ENCODE assay signal across 21 cellular contexts in genomic region chr22:24467340-24467739, GRCh38. TPM values are rescaled to one million over a fixed set of nuclear protein-coding genes. Genes with fewer than 3 reads are reported as not detected.
DNase-seq lines count a peak whose midpoint lies in the region; ATAC-seq and TF ChIP-seq lines count a peak whose summit lies in the region.
"Had no signal": no experiment of that assay in that cellular context is flagged by ENCODE, and none has a peak within 500 bp of the region (broad histone marks: within the 10 kb centered on the region; RNA-seq: fewer than 3 reads in every experiment).

No MANE protein-coding gene starts in this region.

- H3K36me3 Mint-ChIP-seq in WTC11, result no peaks in the 10 kb centered on the region
- H3K36me3 Mint-ChIP-seq: activated CD8-positive, alpha-beta memory T cell treated with anti-CD3 and anti-CD28 coated beads, Interleukin-2, amount 10 ng/mL, durations not matched to agents 7 days and 5 days had no signal

- H3K36me3 ChIP-seq in cardiac muscle cell (no peaks in the 10 kb centered on the region), right lobe of liver (peaks cover 0 to 9% (median 0%) of the 10 kb centered on the region in 4 donors), thyroid gland (no peaks in the 10 kb centered on the region), PC-3 (ENCODE audit: low read depth, low read length) (no peaks in the 10 kb centered on the region)
- H3K36me3 ChIP-seq: ascending aorta had no signal

- intact Hi-C loops in Right ventricle myocardium inferior (cut with DNase I) (loop anchor here (5.0 kb wide), 1 partner anchor 35 kb away; no protein-coding TSS in a partner anchor), right lobe of liver (cut with DNase I) (no loop called here), thyroid gland (cut with DNase I) (no loop called here), PC-3 (cut with micrococcal nuclease) (no loop called here)

- H3K9ac ChIP-seq in PC-3 (ENCODE audit: low read length), result no peak overlapping the region

- DNase-seq in cardiac muscle cell (ENCODE audit: low read depth in 1 of 2, low spot score in 1 of 2), result no peak
- DNase-seq in Right ventricle myocardium inferior (ENCODE audit: missing footprints), result no peak
- DNase-seq in WTC11 (ENCODE audit: low spot score), result no peak
- no peak for DNase-seq in right lobe of liver
- no peak for DNase-seq in thyroid gland
- DNase-seq in PC-3, result no peak
- DNase-seq in NCI-H2029 treated with DMSO at 0.1 percent for 48 hours (lab: John Stamatoyannopoulos, UW), result no peak
- DNase-seq: activated CD4-positive, alpha-beta T cell treated with anti-CD3 and anti-CD28 coated beads for 1 hour; activated CD8-positive, alpha-beta memory T cell treated with anti-CD3 and anti-CD28 coated beads, Interleukin-2, amount 10 ng/mL, durations not matched to agents 7 days and 5 days; activated effector memory CD4-positive, alpha-beta T cell treated with anti-CD3 and anti-CD28 coated beads, Interleukin-2, amount 50 U/mL, for 16 hours; CD4-positive, alpha-beta T cell; cortex of kidney; DND-41; NCI-H1417; stimulated activated CD4-positive, alpha-beta T cell treated with anti-CD3 and anti-CD28 coated beads, Interleukin-12 subunit alpha, Interleukin-12 subunit beta, amount 100 ng/mL, for 4 hours; stimulated activated naive CD4-positive, alpha-beta T cell; T-helper 17 cell had no signal

- no peak overlapping the region for H2AFZ ChIP-seq in PC-3 (ENCODE audit: low read length)

- no peaks in the 10 kb centered on the region for H4K20me1 ChIP-seq in PC-3 (ENCODE audit: low read length)

- no peaks in the 10 kb centered on the region for H3F3A ChIP-seq in PC-3 (ENCODE audit: low read length, unreplicated experiment)

- POLR2A ChIA-PET in WTC11 (lab: Charles Lee) (interaction anchor here (0.6 kb wide), 1 partner anchor 323 kb away, joined by 3 read pairs; no protein-coding TSS in a partner anchor), PC-3 (lab: Charles Lee; ENCODE audit: unreplicated experiment) (no interaction called here)

- BruUV-seq in PC-3 (replicated peaks; lab: Mats Ljungman, UMichigan), result no TSS peak

- CTCF ChIA-PET in WTC11 (lab: Charles Lee) (interaction anchor here (1.0 to 2.3 kb wide), 2 partner anchors 36 to 46 kb away, joined by 5 to 9 read pairs; no protein-coding TSS in a partner anchor), PC-3 (lab: Charles Lee) (no interaction called here)

- WGBS in right lobe of liver (ENCODE audit: insufficient coverage, low coverage, low lambda C conversion rate, missing lambda C conversion rate), result 44% methylated on average over 2 of the region's 2 CpGs
- WGBS in thyroid gland, 2 donors, result 68 to 85% methylated on average over 2 of the region's 2 CpGs

- H3K4me3 ChIP-seq in cardiac muscle cell (no peak overlapping the region), right lobe of liver (no peak overlapping the region), thyroid gland (replicated peaks in 1 of 3) (no peak overlapping the region), PC-3 (ENCODE audit: low read length) (no peak overlapping the region)
- H3K4me3 ChIP-seq: ascending aorta had no signal

- no peak overlapping the region for H3K4me3 Mint-ChIP-seq in WTC11
- H3K4me3 Mint-ChIP-seq: activated CD8-positive, alpha-beta memory T cell treated with anti-CD3 and anti-CD28 coated beads, Interleukin-2, amount 10 ng/mL, durations not matched to agents 7 days and 5 days; CD4-positive, alpha-beta T cell; T-helper 17 cell had no signal

- no peak for ATAC-seq in Right ventricle myocardium inferior
- no peak for ATAC-seq in WTC11
- ATAC-seq in right lobe of liver, result peak in 3 of 4 donors; percentile 7 to 24 (median 9)
- ATAC-seq in HG03521 (IDR thresholded peaks at IDR 0.05; ENCODE audit: unreplicated experiment), result no peak
- no peak for ATAC-seq in PC-3
- ATAC-seq: activated CD8-positive, alpha-beta memory T cell treated with anti-CD3 and anti-CD28 coated beads, Interleukin-2, amount 10 ng/mL, durations not matched to agents 7 days and 5 days; T-helper 17 cell had no signal

- H3K27me3 Mint-ChIP-seq in WTC11 (ENCODE audit: low read depth), result no peaks in the 10 kb centered on the region
- H3K27me3 Mint-ChIP-seq: activated CD8-positive, alpha-beta memory T cell treated with anti-CD3 and anti-CD28 coated beads, Interleukin-2, amount 10 ng/mL, durations not matched to agents 7 days and 5 days; CD4-positive, alpha-beta T cell; T-helper 17 cell had no signal

- H3K4me1 Mint-ChIP-seq in WTC11, result peaks cover 13% of the 10 kb centered on the region

- H3K9me2 ChIP-seq in PC-3 (replicated peaks; ENCODE audit: low read length), result no peaks in the 10 kb centered on the region

- H3K9me3 Mint-ChIP-seq in WTC11, result no peaks in the 10 kb centered on the region
- H3K9me3 Mint-ChIP-seq: CD4-positive, alpha-beta T cell had no signal

- H3K27ac ChIP-seq in cardiac muscle cell, result peak overlapping the region; percentile 97
- H3K27ac ChIP-seq in right lobe of liver, result peak overlapping the region; percentile 37 to 44 (median 42)
- peak overlapping the region; percentile 26 to 81 (median 69) for H3K27ac ChIP-seq in thyroid gland
- no peak overlapping the region for H3K27ac ChIP-seq in PC-3 (ENCODE audit: low read length)

- H3K27ac Mint-ChIP-seq in WTC11, result peak overlapping the region; percentile 14; the same call in 1 of the 2 replicates
- H3K27ac Mint-ChIP-seq: activated CD8-positive, alpha-beta memory T cell treated with anti-CD3 and anti-CD28 coated beads, Interleukin-2, amount 10 ng/mL, durations not matched to agents 7 days and 5 days; CD4-positive, alpha-beta T cell; T-helper 17 cell had no signal

- H3K4me1 ChIP-seq in cardiac muscle cell (ENCODE audit: low read depth) (peaks cover 25% of the 10 kb centered on the region), right lobe of liver (peaks cover 0 to 6% (median 0%) of the 10 kb centered on the region in 4 donors), thyroid gland (peaks cover 19 to 41% of the 10 kb centered on the region in 2 donors), PC-3 (ENCODE audit: insufficient read depth, low read length) (no peaks in the 10 kb centered on the region)

- no peaks in the 10 kb centered on the region for H3K27me3 ChIP-seq in cardiac muscle cell
- H3K27me3 ChIP-seq in right lobe of liver, result no peaks in the 10 kb centered on the region
- no peaks in the 10 kb centered on the region for H3K27me3 ChIP-seq in thyroid gland
- H3K27me3 ChIP-seq in PC-3 (ENCODE audit: low read length), result no peaks in the 10 kb centered on the region
- H3K27me3 ChIP-seq: ascending aorta had no signal

- no peak overlapping the region for H3K4me2 ChIP-seq in PC-3 (ENCODE audit: low read length)

- no peak for TF ChIP-seq POLR2A in right lobe of liver (IDR thresholded peaks at IDR 0.05)
- TF ChIP-seq POLR2A in thyroid gland (IDR thresholded peaks at IDR 0.05), result no peak

- TF ChIP-seq CTCF in cardiac muscle cell (IDR thresholded peaks at IDR 0.05; ENCODE audit: low read depth, low read length) (no peak), WTC11 (IDR thresholded peaks at IDR 0.05) (no peak), right lobe of liver (IDR thresholded peaks at IDR 0.05) (no peak), thyroid gland (IDR thresholded peaks at IDR 0.05) (no peak), PC-3 (conservative IDR thresholded peaks at IDR 0.05; ENCODE audit: low read depth, low read length) (no peak)

- H3K9me3 ChIP-seq in cardiac muscle cell (ENCODE audit: low read depth) (no peaks in the 10 kb centered on the region), right lobe of liver (no peaks in the 10 kb centered on the region), thyroid gland (no peaks in the 10 kb centered on the region), PC-3 (ENCODE audit: low read length) (no peaks in the 10 kb centered on the region)
- H3K9me3 ChIP-seq: ascending aorta had no signal

- H3K79me2 ChIP-seq in PC-3 (ENCODE audit: low read length), result no peaks in the 10 kb centered on the region

TF ChIP-seq in WTC11, 78 proteins besides CTCF, POLR2A, EP300 and RAD21 (continues in another document):
- TF ChIP-seq TEAD4 (CRISPR knock-in tag; IDR thresholded peaks at IDR 0.05) (no peak), HMGA2 (CRISPR knock-in tag; IDR thresholded peaks at IDR 0.05) (no peak), IRF2 (CRISPR knock-in tag; IDR thresholded peaks at IDR 0.05; ENCODE audit: borderline replicate concordance, low read depth) (no peak), SOX15 (CRISPR knock-in tag; IDR thresholded peaks at IDR 0.05) (no peak), TEAD1 (CRISPR knock-in tag; IDR thresholded peaks at IDR 0.05) (no peak), MXD4 (CRISPR knock-in tag; IDR thresholded peaks at IDR 0.05; ENCODE audit: borderline replicate concordance) (no peak), ZNF232 (CRISPR knock-in tag; IDR thresholded peaks at IDR 0.05) (no peak), NR1H2 (CRISPR knock-in tag; IDR thresholded peaks at IDR 0.05) (no peak)
- TF ChIP-seq, protein P1, sequence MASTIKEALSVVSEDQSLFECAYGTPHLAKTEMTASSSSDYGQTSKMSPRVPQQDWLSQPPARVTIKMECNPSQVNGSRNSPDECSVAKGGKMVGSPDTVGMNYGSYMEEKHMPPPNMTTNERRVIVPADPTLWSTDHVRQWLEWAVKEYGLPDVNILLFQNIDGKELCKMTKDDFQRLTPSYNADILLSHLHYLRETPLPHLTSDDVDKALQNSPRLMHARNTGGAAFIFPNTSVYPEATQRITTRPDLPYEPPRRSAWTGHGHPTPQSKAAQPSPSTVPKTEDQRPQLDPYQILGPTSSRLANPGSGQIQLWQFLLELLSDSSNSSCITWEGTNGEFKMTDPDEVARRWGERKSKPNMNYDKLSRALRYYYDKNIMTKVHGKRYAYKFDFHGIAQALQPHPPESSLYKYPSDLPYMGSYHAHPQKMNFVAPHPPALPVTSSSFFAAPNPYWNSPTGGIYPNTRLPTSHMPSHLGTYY (CRISPR knock-in tag; IDR thresholded peaks at IDR 0.05), result no peak
- TF ChIP-seq, protein P2, sequence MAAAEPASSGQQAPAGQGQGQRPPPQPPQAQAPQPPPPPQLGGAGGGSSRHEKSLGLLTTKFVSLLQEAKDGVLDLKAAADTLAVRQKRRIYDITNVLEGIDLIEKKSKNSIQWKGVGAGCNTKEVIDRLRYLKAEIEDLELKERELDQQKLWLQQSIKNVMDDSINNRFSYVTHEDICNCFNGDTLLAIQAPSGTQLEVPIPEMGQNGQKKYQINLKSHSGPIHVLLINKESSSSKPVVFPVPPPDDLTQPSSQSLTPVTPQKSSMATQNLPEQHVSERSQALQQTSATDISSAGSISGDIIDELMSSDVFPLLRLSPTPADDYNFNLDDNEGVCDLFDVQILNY (CRISPR knock-in tag; IDR thresholded peaks at IDR 0.05), result no peak

RNA-seq across cellular contexts. Expression of gene UPB1, which starts 27.8 kb away (rescaled TPM):
- total RNA-seq in cardiac muscle cell (0.99 and 1.6 TPM in 2 replicates), Right ventricle myocardium inferior (1.3 TPM), WTC11 (2021) (0.09 to 0.18 TPM (median 0.09 TPM) in 3 replicates), right lobe of liver (100 to 1,000 TPM in 3 of 6 experiments, 10 to 100 TPM in 3; 50.6 to 169 (median 100) TPM), thyroid gland (not detected), PC-3 (2014; rRNA removed) (0.29 TPM in 1 of 2 replicates, not detected in the other)
- polyA plus RNA-seq in cardiac muscle cell, result 1.8 and 4.0 TPM in 2 replicates
- total RNA-seq: A172, ascending aorta, kidney epithelial cell had no signal

RNA-seq across cellular contexts. Expression of gene ADORA2A, which starts 39.9 kb away (rescaled TPM):
- total RNA-seq in cardiac muscle cell, result 9.1 and 13.7 TPM in 2 replicates
- polyA plus RNA-seq in cardiac muscle cell, result 4.0 and 5.9 TPM in 2 replicates
- total RNA-seq in Right ventricle myocardium inferior, result 4.3 TPM
- 7.0 to 8.1 TPM (median 7.6 TPM) in 3 replicates for total RNA-seq in WTC11 (2021)
- 1 to 10 TPM; 2.0 to 7.7 (median 3.6) TPM for total RNA-seq in right lobe of liver
- total RNA-seq in thyroid gland, result 1 to 10 TPM; 1.4 to 3.0 (median 2.5) TPM
- 0.92 and 1.7 TPM in 2 replicates for total RNA-seq in PC-3 (2014; rRNA removed)

Comparison
In these comparisons a context has a peak if more than half of its experiments do, and no peak if none do; other contexts are left out.
1. ATAC-seq: peak in right lobe of liver (3 of 4); none in Right ventricle myocardium inferior (single experiment), WTC11 (single experiment), HG03521 (single experiment) and PC-3 (single experiment).
2. RNA of gene UPB1, which starts 27.8 kb away (total RNA-seq): 50.6 to 169 TPM in right lobe of liver; 0.99 to 1.6 TPM in cardiac muscle cell, 1.3 TPM in Right ventricle myocardium inferior (single experiment), 0.29 TPM in PC-3, 0.09 to 0.18 TPM in WTC11 and not detected in thyroid gland; every median in the first group is over 10 times any median in the second.